ENCODE assay signal across 14 cellular contexts in the genomic region with DNA sequence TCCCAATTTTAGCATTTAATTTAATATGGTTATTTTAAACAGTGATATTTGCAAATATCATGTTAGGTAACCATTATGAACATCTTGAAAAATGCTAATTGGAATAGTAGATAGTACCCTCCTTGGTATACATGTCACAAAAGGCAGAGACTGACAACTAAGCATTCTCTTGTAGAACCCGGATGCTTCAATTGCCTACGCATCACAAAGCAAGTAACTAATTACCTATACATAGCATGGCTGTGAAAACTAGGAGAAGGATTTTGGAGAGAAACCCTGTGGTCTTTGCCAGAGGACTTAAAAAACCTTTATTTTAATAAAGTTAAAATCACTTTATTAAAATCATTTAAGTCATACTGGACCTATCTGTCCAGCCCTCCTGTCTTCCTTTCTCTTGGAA.
A peak's percentile ranks its signal among the peaks of the same experiment; 100 is the strongest.
DNase-seq lines count a peak whose midpoint lies in the region; ATAC-seq and TF ChIP-seq lines count a peak whose summit lies in the region.
"Had no signal": no experiment of that assay in that cellular context is flagged by ENCODE, and none has a peak within 500 bp of the region (broad histone marks: within the 10 kb centered on the region; RNA-seq: fewer than 3 reads in every experiment).

No MANE protein-coding gene starts in this region.

- no peak overlapping the region for H4K5ac ChIP-seq in H9 (ENCODE audit: insufficient read length, low read depth, low read length)

- H4K20me1 ChIP-seq in GM23338 (replicated peaks; ENCODE audit: insufficient read depth) (no peaks in the 10 kb centered on the region), H9 (ENCODE audit: control insufficient read depth, insufficient read depth, insufficient read length) (no peaks in the 10 kb centered on the region)

- H3K9me3 Mint-ChIP-seq in GM23338: no peaks in the 10 kb centered on the region; the same call in 2 of the 3 replicates
- no peaks in the 10 kb centered on the region for H3K9me3 Mint-ChIP-seq in H9
- no peaks in the 10 kb centered on the region for H3K9me3 Mint-ChIP-seq in WTC11

- no peaks in the 10 kb centered on the region for H3K9me3 ChIP-seq in H9 (ENCODE audit: control insufficient read depth, low read depth, low read length)
- H3K9me3 ChIP-seq: HAP-1 had no signal

- no peaks in the 10 kb centered on the region for H3K9me2 ChIP-seq in GM23338 (ENCODE audit: insufficient read depth)

- no peak overlapping the region for H3K56ac ChIP-seq in H9 (ENCODE audit: insufficient read length, low read depth, low read length)

- H2BK120ac ChIP-seq in H9 (ENCODE audit: low read depth, low read length, poor library complexity, severe bottlenecking): no peak overlapping the region

- H2BK20ac ChIP-seq in H9 (ENCODE audit: low read depth, low read length, poor library complexity, severe bottlenecking): no peak overlapping the region

- no peaks in the 10 kb centered on the region for H3K27me3 ChIP-seq in GM23338 (ENCODE audit: insufficient read depth)
- no peaks in the 10 kb centered on the region for H3K27me3 ChIP-seq in H9 (ENCODE audit: insufficient read depth, low read length)

- no peak overlapping the region for H3K9ac ChIP-seq in H9 (ENCODE audit: extremely low read depth, insufficient read length, low read length)

- H3K4me2 ChIP-seq in GM23338 (peak overlapping the region; percentile 25), H9 (ENCODE audit: insufficient read depth, insufficient read length, low read length) (no peak overlapping the region)

- H3K14ac ChIP-seq in H9 (ENCODE audit: insufficient read depth, low read length): no peak overlapping the region

- H3K27me3 Mint-ChIP-seq in GM23338 (ENCODE audit: insufficient read depth, low read depth, poor library complexity): no peaks in the 10 kb centered on the region
- no peaks in the 10 kb centered on the region for H3K27me3 Mint-ChIP-seq in H9 (ENCODE audit: low read depth)
- H3K27me3 Mint-ChIP-seq in WTC11 (ENCODE audit: low read depth): no peaks in the 10 kb centered on the region
- H3K27me3 Mint-ChIP-seq: B cell; CD4-positive, alpha-beta T cell had no signal

- H3T11ph ChIP-seq in H9 (ENCODE audit: low read length): no peak overlapping the region

- peak overlapping the region; percentile 65; the same call in 1 of the 2 replicates for H3K27ac Mint-ChIP-seq in GM23338
- peak overlapping the region in 2 of 3 experiments; percentile 23 to 67; a peak in 2 of 7 replicates for H3K27ac Mint-ChIP-seq in H9
- no peak overlapping the region for H3K27ac Mint-ChIP-seq in WTC11
- H3K27ac Mint-ChIP-seq: B cell; CD4-positive, alpha-beta T cell had no signal

- CTCF ChIA-PET in WTC11 (lab: Charles Lee): no interaction called here

- no peak for TF ChIP-seq CTCF in GM23338 (conservative IDR thresholded peaks at IDR 0.05; ENCODE audit: low read depth in 2 of 2)
- no peak for TF ChIP-seq CTCF in H9 (conservative IDR thresholded peaks at IDR 0.05)
- no peak for TF ChIP-seq CTCF in WTC11 (IDR thresholded peaks at IDR 0.05)

- H2BK15ac ChIP-seq in H9 (ENCODE audit: low read depth, low read length): no peak overlapping the region

- H2AFZ ChIP-seq in GM23338: no peak overlapping the region
- H2AFZ ChIP-seq in H9 (ENCODE audit: low read length): no peak overlapping the region

- H3K79me2 ChIP-seq in GM23338 (replicated peaks; ENCODE audit: insufficient read depth): no peaks in the 10 kb centered on the region
- no peaks in the 10 kb centered on the region for H3K79me2 ChIP-seq in H9 (ENCODE audit: insufficient read depth, low read length)

- H3K27ac ChIP-seq in GM23338 (ENCODE audit: low read depth): no peak overlapping the region
- H3K27ac ChIP-seq in H9 (ENCODE audit: insufficient read length, low read depth, low read length): no peak overlapping the region

- H3K4me3 Mint-ChIP-seq in GM23338 (no peak overlapping the region), H9 (no peak overlapping the region), WTC11 (no peak overlapping the region)
- H3K4me3 Mint-ChIP-seq: B cell; CD4-positive, alpha-beta T cell had no signal

- no peaks in the 10 kb centered on the region for H3K79me1 ChIP-seq in H9 (ENCODE audit: insufficient read depth, low read depth, low read length, poor library complexity, severe bottlenecking)

- ATAC-seq in GM23338: peak; percentile 86
- ATAC-seq in WTC11: peak; percentile 84
- no peak for ATAC-seq in GM18517 (IDR thresholded peaks at IDR 0.05; ENCODE audit: unreplicated experiment)
- no peak for ATAC-seq in GM18873 (IDR thresholded peaks at IDR 0.05; ENCODE audit: low FRiP score, unreplicated experiment)
- ATAC-seq: GM12878, K562 had no signal

- H3K36me3 Mint-ChIP-seq in GM23338 (ENCODE audit: low read depth) (no peaks in the 10 kb centered on the region), H9 (ENCODE audit: insufficient read depth in 1 of 3, low read depth in 3 of 3) (no peaks in the 10 kb centered on the region), WTC11 (no peaks in the 10 kb centered on the region)

- H4K91ac ChIP-seq in H9 (ENCODE audit: insufficient read length, low read depth, low read length): no peak overlapping the region

- no peak overlapping the region for H2AK5ac ChIP-seq in H9 (ENCODE audit: insufficient read length, low read length)

- no peak overlapping the region for H2BK12ac ChIP-seq in H9 (ENCODE audit: insufficient read length, low read depth, low read length)

- H3K18ac ChIP-seq in H9 (ENCODE audit: insufficient read length, low read depth, low read length): no peak overlapping the region

- H3K4me3 ChIP-seq in GM23338: no peak overlapping the region
- H3K4me3 ChIP-seq: GM12878, HAP-1, K562 had no signal

- H3K4me1 Mint-ChIP-seq in GM23338: peaks cover 60% of the 10 kb centered on the region
- peaks cover 37 to 40% of the 10 kb centered on the region in 2 experiments for H3K4me1 Mint-ChIP-seq in H9
- peaks cover 66% of the 10 kb centered on the region for H3K4me1 Mint-ChIP-seq in WTC11
- H3K4me1 Mint-ChIP-seq: B cell had no signal

- no CpG with 5 or more reads among the region's 2 CpGs for WGBS in H9 (ENCODE audit: extremely low coverage, insufficient read length, low lambda C conversion rate)

- H4K8ac ChIP-seq in H9 (replicated peaks; ENCODE audit: insufficient read length, low read depth, low read length): no peak overlapping the region

- POLR2A ChIA-PET in WTC11 (lab: Charles Lee): no interaction called here

- H3F3A ChIP-seq in GM23338 (replicated peaks; ENCODE audit: low read depth): no peaks in the 10 kb centered on the region

- H3K23me2 ChIP-seq in H9 (ENCODE audit: insufficient read length, low read depth, low read length, poor library complexity, severe bottlenecking): no peaks in the 10 kb centered on the region

- H3K4ac ChIP-seq in H9 (ENCODE audit: low read depth, low read length): no peak overlapping the region

- H3K36me3 ChIP-seq in GM23338 (ENCODE audit: insufficient read depth): no peaks in the 10 kb centered on the region
- H3K36me3 ChIP-seq: HAP-1 had no signal

- DNase-seq in GM23338 (ENCODE audit: low spot score) (peak; percentile 70), H9 (no peak), WTC11 (ENCODE audit: low spot score) (no peak), iPS DF 4.7 (ENCODE audit: extremely low read depth, low spot score) (peak; percentile 19), NCI-H1417 treated with DMSO at 0.1 percent for 48 hours (lab: John Stamatoyannopoulos, UW) (no peak)
- DNase-seq: C1 segment of cervical spinal cord; CD4-positive, alpha-beta T cell; DMS79 had no signal

- H3K4me1 ChIP-seq in GM23338 (ENCODE audit: insufficient read depth) (peaks cover 58% of the 10 kb centered on the region), H9 (ENCODE audit: insufficient read depth, low read length) (peaks cover 5% of the 10 kb centered on the region; the same call in 1 of the 2 replicates)

- H3K23ac ChIP-seq in H9 (ENCODE audit: insufficient read length, low read depth, low read length): no peak overlapping the region

- H2BK5ac ChIP-seq in H9 (ENCODE audit: insufficient read length, low read length): no peak overlapping the region

TF ChIP-seq in GM23338, 12 proteins besides CTCF, POLR2A, EP300 and RAD21:
- TF ChIP-seq, protein P1, sequence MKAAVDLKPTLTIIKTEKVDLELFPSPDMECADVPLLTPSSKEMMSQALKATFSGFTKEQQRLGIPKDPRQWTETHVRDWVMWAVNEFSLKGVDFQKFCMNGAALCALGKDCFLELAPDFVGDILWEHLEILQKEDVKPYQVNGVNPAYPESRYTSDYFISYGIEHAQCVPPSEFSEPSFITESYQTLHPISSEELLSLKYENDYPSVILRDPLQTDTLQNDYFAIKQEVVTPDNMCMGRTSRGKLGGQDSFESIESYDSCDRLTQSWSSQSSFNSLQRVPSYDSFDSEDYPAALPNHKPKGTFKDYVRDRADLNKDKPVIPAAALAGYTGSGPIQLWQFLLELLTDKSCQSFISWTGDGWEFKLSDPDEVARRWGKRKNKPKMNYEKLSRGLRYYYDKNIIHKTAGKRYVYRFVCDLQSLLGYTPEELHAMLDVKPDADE (IDR thresholded peaks at IDR 0.05): no peak
- peak; percentile 51; the same call in 1 of the 2 replicates for TF ChIP-seq NANOG (IDR thresholded peaks at IDR 0.05; ENCODE audit: borderline replicate concordance)

TF ChIP-seq in WTC11, 78 proteins besides CTCF, POLR2A, EP300 and RAD21 (continues in another document):
- TF ChIP-seq, protein P2, sequence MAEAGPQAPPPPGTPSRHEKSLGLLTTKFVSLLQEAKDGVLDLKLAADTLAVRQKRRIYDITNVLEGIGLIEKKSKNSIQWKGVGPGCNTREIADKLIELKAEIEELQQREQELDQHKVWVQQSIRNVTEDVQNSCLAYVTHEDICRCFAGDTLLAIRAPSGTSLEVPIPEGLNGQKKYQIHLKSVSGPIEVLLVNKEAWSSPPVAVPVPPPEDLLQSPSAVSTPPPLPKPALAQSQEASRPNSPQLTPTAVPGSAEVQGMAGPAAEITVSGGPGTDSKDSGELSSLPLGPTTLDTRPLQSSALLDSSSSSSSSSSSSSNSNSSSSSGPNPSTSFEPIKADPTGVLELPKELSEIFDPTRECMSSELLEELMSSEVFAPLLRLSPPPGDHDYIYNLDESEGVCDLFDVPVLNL (CRISPR knock-in tag; IDR thresholded peaks at IDR 0.05; ENCODE audit: borderline replicate concordance, low read depth): no peak
- TF ChIP-seq, protein P3, sequence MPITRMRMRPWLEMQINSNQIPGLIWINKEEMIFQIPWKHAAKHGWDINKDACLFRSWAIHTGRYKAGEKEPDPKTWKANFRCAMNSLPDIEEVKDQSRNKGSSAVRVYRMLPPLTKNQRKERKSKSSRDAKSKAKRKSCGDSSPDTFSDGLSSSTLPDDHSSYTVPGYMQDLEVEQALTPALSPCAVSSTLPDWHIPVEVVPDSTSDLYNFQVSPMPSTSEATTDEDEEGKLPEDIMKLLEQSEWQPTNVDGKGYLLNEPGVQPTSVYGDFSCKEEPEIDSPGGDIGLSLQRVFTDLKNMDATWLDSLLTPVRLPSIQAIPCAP (CRISPR knock-in tag; IDR thresholded peaks at IDR 0.05): no peak
- TF ChIP-seq NFATC4 (CRISPR knock-in tag; IDR thresholded peaks at IDR 0.05): no peak
- no peak for TF ChIP-seq TCF7 (CRISPR knock-in tag; IDR thresholded peaks at IDR 0.05; ENCODE audit: low read depth)
- no peak for TF ChIP-seq NR2C2 (CRISPR knock-in tag; IDR thresholded peaks at IDR 0.05)

Comparison
In these comparisons a context has a peak if more than half of its experiments do, and no peak if none do; other contexts are left out.
1. ATAC-seq: peak in GM23338 (single experiment) and WTC11 (single experiment); none in GM18517 (single experiment) and GM18873 (single experiment).
2. DNase-seq: peak in GM23338 (single experiment) and iPS DF 4.7 (single experiment); none in H9 (single experiment), WTC11 (single experiment) and NCI-H1417 treated with DMSO at 0.1 percent for 48 hours (single experiment).